Comparison of ENCODE assay signal across 14 cellular contexts in the genomic region with DNA sequence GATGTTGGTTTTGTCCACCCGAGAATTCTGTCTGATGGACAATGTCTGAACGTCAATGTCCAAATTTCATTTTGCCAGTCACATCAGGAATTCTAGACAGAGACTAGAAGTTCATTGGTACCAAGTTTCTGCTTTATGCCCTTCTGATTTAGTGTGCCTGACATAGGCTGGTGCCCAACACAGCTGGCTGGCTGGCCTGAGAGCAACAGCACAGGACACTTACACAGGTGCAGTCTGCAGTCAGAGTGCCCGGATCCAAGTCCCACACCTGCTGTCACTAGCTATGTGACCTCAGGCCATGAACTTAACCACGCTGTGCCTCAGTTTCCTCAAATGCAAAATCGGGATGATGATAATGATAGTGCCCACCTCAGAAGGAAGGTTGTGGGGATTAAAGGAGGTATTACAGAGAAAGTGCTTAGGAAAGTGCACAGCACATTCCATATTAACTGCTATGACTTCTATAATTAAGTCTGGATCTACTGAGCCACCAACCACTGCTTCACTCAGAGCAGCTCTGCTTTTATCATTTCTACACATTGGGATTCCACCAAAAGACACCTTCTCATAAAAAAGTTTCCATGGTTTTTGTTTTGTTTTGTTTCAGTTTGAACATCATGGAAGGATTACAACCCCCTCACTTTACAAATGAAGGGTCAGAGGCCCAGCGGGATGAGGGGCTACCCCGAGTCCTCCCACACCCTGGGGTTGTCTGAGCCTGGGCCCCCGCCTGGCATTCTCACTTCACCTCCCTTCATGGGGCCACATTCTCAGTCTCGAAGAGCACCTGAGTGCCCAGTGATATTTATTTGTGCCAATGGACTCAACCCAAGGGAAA.
A peak's percentile ranks its signal among the peaks of the same experiment; 100 is the strongest.
DNase-seq lines count a peak whose midpoint lies in the region; ATAC-seq, FAIRE-seq and TF ChIP-seq lines count a peak whose summit lies in the region.
"Had no signal": no experiment of that assay in that cellular context is flagged by ENCODE, and none has a peak within 500 bp of the region (broad histone marks: within the 10 kb centered on the region; RNA-seq: fewer than 3 reads in every experiment).

No MANE protein-coding gene starts in this region.

- no peaks in the 10 kb centered on the region for H3K36me3 ChIP-seq in suprapubic skin
- H3K36me3 ChIP-seq in Peyer's patch: no peaks in the 10 kb centered on the region
- H3K36me3 ChIP-seq: left lung had no signal

- ATAC-seq in HG03442 (IDR thresholded peaks at IDR 0.05; ENCODE audit: unreplicated experiment) (peak; percentile 55), HG02642 (IDR thresholded peaks at IDR 0.05; ENCODE audit: poor library complexity, unreplicated experiment) (no peak)
- ATAC-seq: left lung had no signal

- TF ChIP-seq CTCF in suprapubic skin (IDR thresholded peaks at IDR 0.05): no peak
- TF ChIP-seq CTCF in Peyer's patch (IDR thresholded peaks at IDR 0.05): no peak

- WGBS in suprapubic skin: 92% methylated on average over 8 of the region's 9 CpGs

- DNase-seq in GM18507 (ENCODE audit: extremely low spot score, insufficient read length, low read depth): no peak
- peak; percentile 31 for DNase-seq in activated T-helper 9 cell treated with anti-CD3 and anti-CD28 coated beads, Interleukin-2, amount 50 U/mL, for 16 hours (ENCODE audit: low read depth)
- DNase-seq in stimulated activated CD4-positive, alpha-beta T cell treated with anti-CD3 and anti-CD28 coated beads, TNF-alpha, amount 100 ng/mL, for 24 hours (ENCODE audit: low read depth in 3 of 3): peak in 2 of 3 experiments; percentile 13 to 66
- DNase-seq in suprapubic skin (ENCODE audit: low spot score in 2 of 2): no peak
- no peak for DNase-seq in Peyer's patch
- no peak for DNase-seq in RCC 7860 (ENCODE audit: low spot score)
- DNase-seq: central memory CD4-positive, alpha-beta T cell; COR-L47; left lung; NCI-H187 treated with DMSO at 0.1 percent for 48 hours had no signal

- H3K27me3 ChIP-seq in suprapubic skin: no peaks in the 10 kb centered on the region
- no peaks in the 10 kb centered on the region for H3K27me3 ChIP-seq in Peyer's patch
- H3K27me3 ChIP-seq: hepatocyte, left lung had no signal

- no peak for TF ChIP-seq EP300 in suprapubic skin (IDR thresholded peaks at IDR 0.05)

- TF ChIP-seq POLR2A in suprapubic skin (IDR thresholded peaks at IDR 0.05): no peak
- no peak for TF ChIP-seq POLR2A in Peyer's patch (IDR thresholded peaks at IDR 0.05)

- H3K9me3 ChIP-seq in suprapubic skin (no peaks in the 10 kb centered on the region), Peyer's patch (no peaks in the 10 kb centered on the region)

- FAIRE-seq in GM18507 (lab: Jason Lieb, UNC) (peak; percentile 26), RCC 7860 (lab: Jason Lieb, UNC) (no peak)
- FAIRE-seq: H54 had no signal

- no peak overlapping the region for H3K27ac ChIP-seq in suprapubic skin
- no peak overlapping the region for H3K27ac ChIP-seq in Peyer's patch
- H3K27ac ChIP-seq: hepatocyte, left lung had no signal

- no peaks in the 10 kb centered on the region for H3K4me1 ChIP-seq in suprapubic skin
- H3K4me1 ChIP-seq in Peyer's patch: no peaks in the 10 kb centered on the region
- H3K4me1 ChIP-seq: left lung had no signal

- H3K4me3 ChIP-seq in suprapubic skin: no peak overlapping the region
- no peak overlapping the region for H3K4me3 ChIP-seq in Peyer's patch
- H3K4me3 ChIP-seq: hepatocyte, left lung had no signal

Comparison
In these comparisons a context has a peak if more than half of its experiments do, and no peak if none do; other contexts are left out.
1. DNase-seq: peak in activated T-helper 9 cell treated with anti-CD3 and anti-CD28 coated beads, Interleukin-2, amount 50 U/mL, for 16 hours (single experiment) and stimulated activated CD4-positive, alpha-beta T cell treated with anti-CD3 and anti-CD28 coated beads, TNF-alpha, amount 100 ng/mL, for 24 hours (2 of 3); none in GM18507 (single experiment), suprapubic skin (0 of 2), Peyer's patch (0 of 3) and RCC 7860 (single experiment).